1 cellular context compared by ENCODE assay signal in the genomic region with DNA sequence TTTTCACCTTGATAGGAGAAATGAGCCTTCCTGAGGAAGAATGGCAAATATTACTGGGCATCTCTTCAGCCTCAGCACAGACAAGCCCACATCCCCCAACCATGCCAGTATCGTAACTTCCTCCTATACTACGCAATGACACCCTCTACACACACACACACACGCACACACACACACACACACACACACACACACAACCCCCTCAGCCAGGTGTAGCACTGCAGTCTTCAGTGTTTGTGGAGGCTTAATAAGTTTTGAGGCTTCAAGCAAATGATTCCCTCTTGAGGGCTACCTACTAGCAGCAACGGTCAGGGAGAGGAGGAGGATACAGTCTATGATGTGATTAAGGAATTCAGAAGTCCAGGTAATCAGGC.
A peak's percentile ranks its signal among the peaks of the same experiment; 100 is the strongest.
TF ChIP-seq lines count a peak whose summit lies in the region.

No MANE protein-coding gene starts in this region.

TF ChIP-seq in H1, 55 proteins besides CTCF, POLR2A, EP300 and RAD21:
- TF ChIP-seq SUZ12 (IDR thresholded peaks at IDR 0.05; ENCODE audit: low read length) = 0 out of 2 replicates have a peak, but pooled peaks have one; percentile 15
- no peak for TF ChIP-seq RXRA (IDR thresholded peaks at IDR 0.05; ENCODE audit: insufficient read depth, low read depth, low read length)
